ENCODE assay signal across 19 cellular contexts in genomic region chr1:15017105-15017504, GRCh38.
"Had no signal": no experiment of that assay in that cellular context is flagged by ENCODE, and none has a peak within 500 bp of the region (broad histone marks: within the 10 kb centered on the region; RNA-seq: fewer than 3 reads in every experiment).

No MANE protein-coding gene starts in this region.

- ATAC-seq: heart left ventricle; left cardiac atrium; pancreas; right cardiac atrium; stimulated activated effector memory CD8-positive, alpha-beta T cell treated with anti-CD3 and anti-CD28 coated beads, Interleukin-12 subunit alpha, Interleukin-12 subunit beta, amount 100 ng/mL, for 72 hours; stimulated activated naive CD8-positive, alpha-beta T cell treated with anti-CD3 and anti-CD28 coated beads, Interleukin-15, Interleukin-2, amounts not matched to agents 100 U/mL and 50 U/mL, for 24 hours had no signal

- DNase-seq: cortex of kidney; dorsolateral prefrontal cortex; effector CD8-positive, alpha-beta T cell; heart left ventricle; hypothalamus; left cardiac atrium; left ventricle myocardium inferior; lower lobe of right lung; occipital lobe; pancreas; right cardiac atrium; stimulated activated CD4-positive, alpha-beta T cell treated with anti-CD3 and anti-CD28 coated beads, Interleukin-4, amount 100 ng/mL, for 1 hour; stimulated activated CD8-positive, alpha-beta memory T cell treated with anti-CD3 and anti-CD28 coated beads, Interleukin-4, amount 100 ng/mL, for 48 hours; stimulated activated naive CD8-positive, alpha-beta T cell treated with anti-CD3 and anti-CD28 coated beads, Interleukin-15, Interleukin-2, amounts not matched to agents 100 U/mL and 50 U/mL, for 24 hours; thyroid gland had no signal

- H3K4me3 ChIP-seq: dorsolateral prefrontal cortex, heart left ventricle, left ventricle myocardium inferior, lower lobe of right lung, neural progenitor cell, pancreas, smooth muscle cell, suprapubic skin, thyroid gland had no signal
